Comparison of ENCODE assay signal across 1 cellular context in genomic region chr7:70571403-70571911, GRCh38.
TF ChIP-seq lines count a peak whose summit lies in the region.

No MANE protein-coding gene starts in this region.

TF ChIP-seq in liver, 16 proteins besides CTCF, POLR2A, EP300 and RAD21 (continued from another document):
- peak; percentile 54 for TF ChIP-seq REST (IDR thresholded peaks at IDR 0.05)
- no peak for TF ChIP-seq GABPA (IDR thresholded peaks at IDR 0.05 in 1 of 2, conservative IDR thresholded peaks at IDR 0.05 in 1 of 2)
TF ChIP-seq in liver: peak in this region for 12.
